ENCODE assay signal across 22 cellular contexts in the genomic region with DNA sequence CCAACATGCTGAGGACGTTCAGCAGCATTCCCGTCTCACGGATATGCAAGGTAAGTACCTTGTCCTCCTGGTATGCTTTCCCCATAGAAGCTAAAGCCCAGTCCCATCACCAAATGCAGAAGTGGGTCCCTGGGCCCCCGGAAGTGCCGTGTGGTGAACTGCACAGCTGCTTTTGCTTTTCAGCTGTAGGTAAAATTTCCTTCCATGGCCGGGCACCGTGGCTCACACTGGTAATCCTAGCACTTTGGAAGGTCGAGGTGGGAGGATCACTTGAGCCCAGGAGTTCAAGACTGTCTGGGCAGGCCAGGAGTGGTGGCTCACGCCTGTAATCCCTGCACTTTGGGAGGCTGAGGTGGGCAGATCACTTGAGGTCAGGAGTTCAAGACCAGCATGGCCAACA.
"Had no signal": no experiment of that assay in that cellular context is flagged by ENCODE, and none has a peak within 500 bp of the region (broad histone marks: within the 10 kb centered on the region; RNA-seq: fewer than 3 reads in every experiment).

No MANE protein-coding gene starts in this region.

- DNase-seq: cerebellar nuclear complex; colonic mucosa; dermis blood vessel endothelial cell; effector CD4-positive, alpha-beta T cell; endodermal cell; foreskin melanocyte; kidney; left colon; naive thymus-derived CD8-positive, alpha-beta T cell; right lobe of liver; spleen; stimulated activated CD4-positive, alpha-beta T cell treated with anti-CD3 and anti-CD28 coated beads, Interleukin-15, amount 100 ng/mL, for 24 hours; stimulated activated CD4-positive, alpha-beta T cell treated with anti-CD3 and anti-CD28 coated beads, Interleukin-1b, Interleukin-23, amount 100 ng/mL, for 48 hours; stimulated activated CD4-positive, alpha-beta T cell treated with anti-CD3 and anti-CD28 coated beads, Interleukin-4, amount 100 ng/mL, for 24 hours; stimulated activated naive B cell treated with anti-CD40 and anti-IgM and Interleukin-4, amounts not matched to agents 10 μg/mL and 1 μg/mL and 100 μg/mL, for 72 hours; stimulated activated naive CD8-positive, alpha-beta T cell treated with anti-CD3 and anti-CD28 coated beads, Interleukin-15, amount 100 ng/mL, for 72 hours; testis; upper lobe of right lung had no signal

- H3K9me3 Mint-ChIP-seq: endodermal cell; naive thymus-derived CD8-positive, alpha-beta T cell; stimulated activated naive B cell treated with anti-CD40 and anti-IgM and Interleukin-4, amounts not matched to agents 10 μg/mL and 1 μg/mL and 100 μg/mL, for 72 hours; stimulated activated naive CD8-positive, alpha-beta T cell treated with anti-CD3 and anti-CD28 coated beads, Interleukin-15, amount 100 ng/mL, for 72 hours had no signal

- H3K27ac ChIP-seq: colonic mucosa, pancreas, right lobe of liver, spleen, testis, tibial nerve, upper lobe of right lung, vagina had no signal

- H3K27ac Mint-ChIP-seq: endodermal cell; progenitor cell of endocrine pancreas; stimulated activated naive B cell treated with anti-CD40 and anti-IgM and Interleukin-4, amounts not matched to agents 10 μg/mL and 1 μg/mL and 100 μg/mL, for 72 hours had no signal

- H3K4me3 Mint-ChIP-seq: endodermal cell; naive thymus-derived CD8-positive, alpha-beta T cell; stimulated activated naive B cell treated with anti-CD40 and anti-IgM and Interleukin-4, amounts not matched to agents 10 μg/mL and 1 μg/mL and 100 μg/mL, for 72 hours; stimulated activated naive CD8-positive, alpha-beta T cell treated with anti-CD3 and anti-CD28 coated beads, Interleukin-15, amount 100 ng/mL, for 72 hours had no signal

- H3K4me3 ChIP-seq: colonic mucosa, pancreas, right lobe of liver, spleen, testis, tibial nerve, upper lobe of right lung, vagina had no signal

- H3K4me1 Mint-ChIP-seq: naive thymus-derived CD8-positive, alpha-beta T cell; stimulated activated naive B cell treated with anti-CD40 and anti-IgM and Interleukin-4, amounts not matched to agents 10 μg/mL and 1 μg/mL and 100 μg/mL, for 72 hours; stimulated activated naive CD8-positive, alpha-beta T cell treated with anti-CD3 and anti-CD28 coated beads, Interleukin-15, amount 100 ng/mL, for 72 hours had no signal

- H3K4me1 ChIP-seq: colonic mucosa, right lobe of liver, spleen, upper lobe of right lung, vagina had no signal

- H3K9me3 ChIP-seq: colonic mucosa, pancreas, right lobe of liver, spleen, testis, tibial nerve, upper lobe of right lung, vagina had no signal

- H3K27me3 Mint-ChIP-seq: naive thymus-derived CD8-positive, alpha-beta T cell; progenitor cell of endocrine pancreas; stimulated activated naive B cell treated with anti-CD40 and anti-IgM and Interleukin-4, amounts not matched to agents 10 μg/mL and 1 μg/mL and 100 μg/mL, for 72 hours; stimulated activated naive CD8-positive, alpha-beta T cell treated with anti-CD3 and anti-CD28 coated beads, Interleukin-15, amount 100 ng/mL, for 72 hours had no signal

- H3K27me3 ChIP-seq: colonic mucosa, pancreas, right lobe of liver, spleen, testis, tibial nerve, upper lobe of right lung, vagina had no signal

- ATAC-seq: left colon; naive thymus-derived CD8-positive, alpha-beta T cell; pancreas; right lobe of liver; stimulated activated naive B cell treated with anti-CD40 and anti-IgM and Interleukin-4, amounts not matched to agents 10 μg/mL and 1 μg/mL and 100 μg/mL, for 72 hours; stimulated activated naive CD8-positive, alpha-beta T cell treated with anti-CD3 and anti-CD28 coated beads, Interleukin-15, amount 100 ng/mL, for 72 hours; upper lobe of right lung had no signal
